12 cellular contexts compared by ENCODE assay signal in the genomic region with DNA sequence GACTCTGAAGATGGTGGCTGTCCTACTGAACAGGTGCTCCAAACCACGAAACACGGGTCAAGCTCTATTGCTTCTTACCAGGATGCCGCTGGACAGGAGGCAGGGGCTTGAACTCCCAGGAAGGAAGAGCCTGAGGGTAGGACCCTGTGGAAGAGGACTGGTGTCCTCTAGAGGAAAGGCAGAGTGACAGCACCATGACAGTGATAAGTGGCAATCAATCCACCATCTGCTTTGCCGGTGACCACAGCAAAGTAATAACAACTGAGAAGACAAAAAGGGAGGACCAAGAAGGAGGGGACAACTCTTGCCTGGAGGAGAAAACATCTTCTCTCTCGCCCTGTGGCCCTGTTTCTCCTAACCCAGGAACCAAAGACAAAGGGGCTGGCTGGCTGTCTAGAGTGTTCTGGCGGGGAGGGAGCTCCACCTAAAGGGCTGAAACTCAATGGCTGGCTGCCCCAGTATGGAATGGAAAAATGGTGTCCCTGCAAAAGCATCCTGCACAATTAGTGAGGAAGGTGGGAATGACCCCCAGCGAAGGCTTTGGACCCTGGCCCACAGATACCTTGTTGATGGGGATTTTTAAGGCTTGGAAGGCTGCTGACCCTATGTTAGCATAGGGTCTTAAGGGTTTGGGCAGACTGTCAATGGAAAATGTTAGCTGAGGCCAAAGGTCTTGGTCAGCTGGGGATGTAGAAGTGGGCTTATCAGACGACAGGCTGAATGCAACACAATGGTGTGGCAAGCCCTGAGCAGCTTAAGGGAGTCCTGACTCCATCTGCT. TPM values are rescaled to one million over a fixed set of nuclear protein-coding genes. Genes with fewer than 3 reads are reported as not detected.
DNase-seq lines count a peak whose midpoint lies in the region; ATAC-seq and TF ChIP-seq lines count a peak whose summit lies in the region.
"Had no signal": no experiment of that assay in that cellular context is flagged by ENCODE, and none has a peak within 500 bp of the region (broad histone marks: within the 10 kb centered on the region; RNA-seq: fewer than 3 reads in every experiment).

No MANE protein-coding gene starts in this region.

- TF ChIP-seq CTCF in AG04449 (IDR thresholded peaks at IDR 0.05; ENCODE audit: insufficient read depth, low read length, missing control alignments), result peak; percentile 11
- peak; percentile 43; the same call in 2 of the 3 replicates for TF ChIP-seq CTCF in GM12872 (IDR thresholded peaks at IDR 0.05; ENCODE audit: insufficient read depth, low read depth, low read length)
- TF ChIP-seq CTCF in fibroblast of the aortic adventitia (IDR thresholded peaks at IDR 0.05; ENCODE audit: insufficient read depth, low read length), result peak; percentile 38

- POLR2A ChIA-PET in AG04449 (lab: Yijun Ruan, JAX), result no interaction called here

- DNase-seq in AG04449 (ENCODE audit: low read depth, low spot score) (no peak), OCI-M1 (lab: John Stamatoyannopoulos, UW) (peak; percentile 32), fibroblast of the aortic adventitia (ENCODE audit: low read depth) (peak; percentile 8), GM19238 (ENCODE audit: insufficient read length, low spot score) (no peak), mucosa of gallbladder (ENCODE audit: low spot score) (no peak)
- no peak for DNase-seq in stimulated activated CD4-positive, alpha-beta T cell treated with anti-CD3 and anti-CD28 coated beads, Interleukin-1b, Interleukin-23, amount 100 ng/mL, for 48 hours
- DNase-seq: activated T-cell treated with anti-CD3 and anti-CD28 coated beads, Interleukin-2, amount 50 U/mL, for 24 hours; naive B cell; SIG-M5 had no signal

- no peak for ATAC-seq in GM21381 (IDR thresholded peaks at IDR 0.05; ENCODE audit: unreplicated experiment)
- ATAC-seq: esophagus mucosa had no signal

- CTCF ChIA-PET in AG04449 (lab: Yijun Ruan, JAX), result interaction anchor here (0.8 to 4.9 kb wide), 8 partner anchors 14 to 129 kb away, joined by 3 to 41 read pairs (median 4); no protein-coding TSS in a partner anchor

- H3K4me3 ChIP-seq in AG04449 (ENCODE audit: low read depth, low read length), result no peak overlapping the region
- H3K4me3 ChIP-seq in fibroblast of the aortic adventitia (ENCODE audit: low read depth, low read length), result no peak overlapping the region

RNA-seq across cellular contexts. Expression of a gene that starts 35.4 kb away (rescaled TPM):
- total RNA-seq in fibroblast of the aortic adventitia (ENCODE audit: low replicate concordance) (not detected in 2 replicates), mucosa of gallbladder (3.3 TPM)

Comparison
In these comparisons a context has a peak if more than half of its experiments do, and no peak if none do; other contexts are left out.
1. DNase-seq: peak in OCI-M1 (single experiment) and fibroblast of the aortic adventitia (single experiment); none in AG04449 (single experiment), stimulated activated CD4-positive, alpha-beta T cell treated with anti-CD3 and anti-CD28 coated beads, Interleukin-1b, Interleukin-23, amount 100 ng/mL, for 48 hours (single experiment), GM19238 (single experiment) and mucosa of gallbladder (single experiment).
2. Peak in every context shown above with its lines, with median percentiles within 50 percentile points of each other: CTCF ChIP-seq.